Comparison of ENCODE assay signal across 22 cellular contexts in the genomic region with DNA sequence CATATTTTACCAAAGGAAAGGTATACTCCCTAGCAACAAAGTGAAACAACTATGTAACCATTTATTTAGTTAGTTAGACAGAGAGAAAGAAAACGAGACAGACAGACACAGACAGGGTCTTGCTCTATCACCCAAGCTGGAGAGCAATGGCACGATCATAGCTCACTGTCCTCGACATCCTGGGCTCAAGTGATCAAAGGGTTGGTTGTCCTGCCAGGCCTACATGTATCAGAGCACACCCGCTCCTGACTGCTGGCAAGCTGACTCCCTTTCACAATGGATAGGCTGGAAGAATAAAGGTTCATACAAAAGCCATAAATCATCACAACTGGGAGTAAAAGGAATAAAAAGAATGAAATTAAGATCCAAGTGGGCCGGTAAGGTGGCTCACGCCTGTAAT. TPM values are rescaled to one million over a fixed set of nuclear protein-coding genes. Genes with fewer than 3 reads are reported as not detected.
DNase-seq lines count a peak whose midpoint lies in the region; TF ChIP-seq lines count a peak whose summit lies in the region.
"Had no signal": no experiment of that assay in that cellular context is flagged by ENCODE, and none has a peak within 500 bp of the region (broad histone marks: within the 10 kb centered on the region; RNA-seq: fewer than 3 reads in every experiment).

No MANE protein-coding gene starts in this region.

- H3K36me3 Mint-ChIP-seq in nephron (ENCODE audit: low read depth), result peaks cover 51% of the 10 kb centered on the region

- no peak for TF ChIP-seq EP300 in sigmoid colon (IDR thresholded peaks at IDR 0.05)

- no peak for TF ChIP-seq POLR2A in sigmoid colon (IDR thresholded peaks at IDR 0.05)

- H3K9me3 ChIP-seq in sigmoid colon, result no peaks in the 10 kb centered on the region
- H3K9me3 ChIP-seq: BLaER1, Peyer's patch had no signal

- intact Hi-C loops in sigmoid colon (cut with DNase I), result loop anchor here (5.0 kb wide), 1 partner anchor 34 kb away; no protein-coding TSS in a partner anchor

- H3K4me1 ChIP-seq in sigmoid colon, result peaks cover 0 to 57% (median 30%) of the 10 kb centered on the region in 4 donors
- H3K4me1 ChIP-seq: Peyer's patch had no signal

- no peak overlapping the region for H3K4me3 ChIP-seq in sigmoid colon
- H3K4me3 ChIP-seq: BLaER1, Peyer's patch, SK-N-MC had no signal

- peak; percentile 29 for DNase-seq in NCI-H69 (lab: John Stamatoyannopoulos, UW)
- DNase-seq in left kidney (ENCODE audit: low read depth, low spot score), result peak; percentile 77
- DNase-seq in sigmoid colon, result no peak
- no peak for DNase-seq in DMS 273 (lab: John Stamatoyannopoulos, UW; ENCODE audit: unreplicated experiment)
- DNase-seq in NCI-H1105 (lab: John Stamatoyannopoulos, UW), result no peak
- no peak for DNase-seq in stimulated activated CD4-positive, alpha-beta T cell treated with anti-CD3 and anti-CD28 coated beads, Interleukin-4, amount 100 ng/mL, for 1 hour
- DNase-seq in activated gamma-delta T cell treated with Interleukin-2 at 50 U/mL for 16 hours, result no peak
- DNase-seq: CD4-positive, CD25-positive, alpha-beta regulatory T cell; HCEC 1CT; Karpas-422; NCI-H1092; NCI-H1436; NCI-H187 treated with DMSO at 0.1 percent for 48 hours; NCI-H446; NCI-H524 treated with DMSO at 0.1 percent for 48 hours; NCI-H82; Peyer's patch; SHP77 treated with DMSO at 0.1 percent for 48 hours had no signal

- peaks cover 8% of the 10 kb centered on the region for H3K9me3 Mint-ChIP-seq in nephron

- peak overlapping the region in 3 of 4 donors; percentile 5 to 58 (median 33) for H3K27ac ChIP-seq in sigmoid colon
- H3K27ac ChIP-seq: BLaER1, HL-60, Peyer's patch, SK-N-MC had no signal

- TF ChIP-seq CTCF in nephron (IDR thresholded peaks at IDR 0.05; ENCODE audit: unreplicated experiment in 3 of 3) (no peak), sigmoid colon (IDR thresholded peaks at IDR 0.05) (no peak)

- H3K27ac Mint-ChIP-seq in nephron, result peak overlapping the region; percentile 36 to 82 (median 53)

- H3K4me3 Mint-ChIP-seq in nephron, result no peak overlapping the region
- H3K4me3 Mint-ChIP-seq: CD4-positive, CD25-positive, alpha-beta regulatory T cell had no signal

- H3K27me3 Mint-ChIP-seq in nephron (ENCODE audit: low read depth), result no peaks in the 10 kb centered on the region
- H3K27me3 Mint-ChIP-seq: CD4-positive, CD25-positive, alpha-beta regulatory T cell had no signal

- peaks cover 33% of the 10 kb centered on the region for H3K4me1 Mint-ChIP-seq in nephron

- H3K36me3 ChIP-seq in sigmoid colon, result peaks cover 0 to 7% (median 0%) of the 10 kb centered on the region in 4 donors
- H3K36me3 ChIP-seq: Peyer's patch had no signal

- no peaks in the 10 kb centered on the region for H3K27me3 ChIP-seq in sigmoid colon
- H3K27me3 ChIP-seq: BLaER1, Peyer's patch had no signal

- 92 to 95% methylated on average over 6 of the region's 6 CpGs for WGBS in sigmoid colon, 2 donors

RNA-seq across cellular contexts. Expression of gene ATL2, which starts 53.5 kb away (rescaled TPM):
- total RNA-seq in sigmoid colon, result 100 to 1,000 TPM; 176 to 271 (median 205) TPM
- polyA plus RNA-seq in sigmoid colon, result 10 to 100 TPM; 12.7 to 26.0 (median 15.0) TPM

Comparison
In these comparisons a context has a peak if more than half of its experiments do, and no peak if none do; other contexts are left out.
1. DNase-seq: peak in NCI-H69 (single experiment) and left kidney (single experiment); none in sigmoid colon (single experiment), DMS 273 (single experiment), NCI-H1105 (single experiment), stimulated activated CD4-positive, alpha-beta T cell treated with anti-CD3 and anti-CD28 coated beads, Interleukin-4, amount 100 ng/mL, for 1 hour (single experiment) and activated gamma-delta T cell treated with Interleukin-2 at 50 U/mL for 16 hours (single experiment).